In genomic region chr7:149458235-149458634, GRCh38 we compare ENCODE assay signal across 11 cellular contexts. TPM values are rescaled to one million over a fixed set of nuclear protein-coding genes. Genes with fewer than 3 reads are reported as not detected.
DNase-seq lines count a peak whose midpoint lies in the region; ATAC-seq and TF ChIP-seq lines count a peak whose summit lies in the region.
"Had no signal": no experiment of that assay in that cellular context is flagged by ENCODE, and none has a peak within 500 bp of the region (broad histone marks: within the 10 kb centered on the region; RNA-seq: fewer than 3 reads in every experiment).

No MANE protein-coding gene starts in this region.

- no peaks in the 10 kb centered on the region for H3K4me1 ChIP-seq in breast epithelium

- POLR2A ChIA-PET in MCF 10A (lab: Yijun Ruan, JAX), result interaction anchor here (1.1 to 2.5 kb wide), 2 partner anchors 38 to 197 kb away, joined by 6 to 7 read pairs; partner anchors contain the start of gene ZNF783

- no peak for TF ChIP-seq POLR2A in breast epithelium (IDR thresholded peaks at IDR 0.05)

- peaks cover 42% of the 10 kb centered on the region for H3K36me3 Mint-ChIP-seq in MCF 10A (ENCODE audit: insufficient read depth, unreplicated experiment)
- peaks cover 5% of the 10 kb centered on the region for H3K36me3 Mint-ChIP-seq in T-helper 17 cell (ENCODE audit: low read depth)
- peaks cover 0 to 14% (median 6%) of the 10 kb centered on the region in 3 donors for H3K36me3 Mint-ChIP-seq in immature natural killer cell
- H3K36me3 Mint-ChIP-seq in type B pancreatic cell, result peaks cover 7% of the 10 kb centered on the region

- H3K9me3 ChIP-seq in breast epithelium, result no peaks in the 10 kb centered on the region
- no peaks in the 10 kb centered on the region for H3K9me3 ChIP-seq in T-helper 17 cell (ENCODE audit: control insufficient read depth, low read length, poor library complexity, severe bottlenecking)
- H3K9me3 ChIP-seq: thyroid gland had no signal

- CTCF ChIA-PET in MCF 10A (lab: Yijun Ruan, JAX), result interaction anchor here (0.6 to 1.7 kb wide), 6 partner anchors 15 to 278 kb away, joined by 3 to 9 read pairs (median 3); no protein-coding TSS in a partner anchor

- ATAC-seq in T-helper 17 cell, result no peak
- ATAC-seq in HG03196 (IDR thresholded peaks at IDR 0.05; ENCODE audit: unreplicated experiment), result no peak

- no peak overlapping the region for H3K27ac ChIP-seq in breast epithelium
- H3K27ac ChIP-seq: C4-2B, thyroid gland had no signal

- peak overlapping the region; percentile 63 for H3K4me3 Mint-ChIP-seq in MCF 10A (ENCODE audit: unreplicated experiment)
- H3K4me3 Mint-ChIP-seq in T-helper 17 cell, result peak overlapping the region; percentile 76
- peak overlapping the region; percentile 73 to 84 (median 80) for H3K4me3 Mint-ChIP-seq in immature natural killer cell
- H3K4me3 Mint-ChIP-seq in type B pancreatic cell, result peak overlapping the region; percentile 81

- no peaks in the 10 kb centered on the region for H3K27me3 ChIP-seq in breast epithelium
- H3K27me3 ChIP-seq: thyroid gland had no signal

- H3K4me3 ChIP-seq in breast epithelium, result no peak overlapping the region
- H3K4me3 ChIP-seq: thyroid gland had no signal

- DNase-seq in MCF 10A (ENCODE audit: unreplicated experiment), result no peak
- DNase-seq in breast epithelium (ENCODE audit: low spot score in 2 of 2), result no peak
- DNase-seq in T-helper 17 cell, result no peak
- no peak for DNase-seq in immature natural killer cell
- DNase-seq in type B pancreatic cell (ENCODE audit: extremely low spot score, unreplicated experiment), result peak; percentile 36
- DNase-seq in kidney glomerular epithelial cell (lab: John Stamatoyannopoulos, UW), result no peak
- no peak for DNase-seq in stimulated activated naive CD4-positive, alpha-beta T cell treated with Interleukin-2 at 50 U/mL for 16 hours (lab: John Stamatoyannopoulos, UW)
- DNase-seq: KBM-7, thyroid gland had no signal

- no peaks in the 10 kb centered on the region for H3K9me3 Mint-ChIP-seq in MCF 10A (ENCODE audit: unreplicated experiment)
- no peaks in the 10 kb centered on the region for H3K9me3 Mint-ChIP-seq in immature natural killer cell
- no peaks in the 10 kb centered on the region for H3K9me3 Mint-ChIP-seq in type B pancreatic cell

- H3K36me3 ChIP-seq in breast epithelium, result no peaks in the 10 kb centered on the region

- no TSS peak for BruUV-seq in MCF 10A (replicated peaks; lab: Mats Ljungman, UMichigan)

- H3K27ac Mint-ChIP-seq in MCF 10A (ENCODE audit: low read depth, unreplicated experiment), result peak overlapping the region; percentile 23
- no peak overlapping the region for H3K27ac Mint-ChIP-seq in T-helper 17 cell
- peak overlapping the region in 3 of 6 donors; percentile 53 to 75 (median 58) for H3K27ac Mint-ChIP-seq in immature natural killer cell
- peak overlapping the region; percentile 70 for H3K27ac Mint-ChIP-seq in type B pancreatic cell

- intact Hi-C loops in MCF 10A (cut with micrococcal nuclease) (no loop called here), breast epithelium (cut with DNase I; ENCODE audit: low total_unique reads) (no loop called here)

- TF ChIP-seq CTCF in MCF 10A (IDR thresholded peaks at IDR 0.05; ENCODE audit: unreplicated experiment), result no peak
- TF ChIP-seq CTCF in breast epithelium (IDR thresholded peaks at IDR 0.05), result no peak
- TF ChIP-seq CTCF in type B pancreatic cell (conservative IDR thresholded peaks at IDR 0.05), result no peak

- H3K4me1 Mint-ChIP-seq in MCF 10A (ENCODE audit: insufficient read depth, unreplicated experiment) (peaks cover 16% of the 10 kb centered on the region), T-helper 17 cell (peaks cover 25% of the 10 kb centered on the region), immature natural killer cell (peaks cover 25 to 45% of the 10 kb centered on the region in 2 donors), type B pancreatic cell (ENCODE audit: unreplicated experiment) (peaks cover 22% of the 10 kb centered on the region)

- H3K27me3 Mint-ChIP-seq in MCF 10A (ENCODE audit: insufficient read depth, unreplicated experiment) (no peaks in the 10 kb centered on the region), T-helper 17 cell (no peaks in the 10 kb centered on the region), immature natural killer cell (ENCODE audit: low read depth in 3 of 3) (peaks cover 0 to 2% (median 0%) of the 10 kb centered on the region in 3 donors), type B pancreatic cell (peaks cover 5% of the 10 kb centered on the region)

RNA-seq across cellular contexts. Expression of gene ZNF777, which starts 2.6 kb away (rescaled TPM):
- total RNA-seq in MCF 10A (2022), result 19.5 and 22.9 TPM in 2 replicates
- total RNA-seq in breast epithelium, result 1 to 10 TPM; 5.1 to 8.5 (median 8.2) TPM
- total RNA-seq in T-helper 17 cell, result 10 to 100 TPM; 12.7 to 16.5 TPM
- polyA plus RNA-seq in immature natural killer cell, result 1 to 10 TPM in 1 of 3 donors, under 1 TPM in 2; 0.05 to 2.2 (median 0.70) TPM
- total RNA-seq in type B pancreatic cell (ENCODE audit: low replicate concordance), result 17.4 and 17.6 TPM in 2 replicates

RNA-seq across cellular contexts. Expression of gene ZNF746, which starts 39.4 kb away (rescaled TPM):
- total RNA-seq in MCF 10A (2022) (22.0 and 23.7 TPM in 2 replicates), breast epithelium (10 to 100 TPM; 23.5 to 27.5 (median 23.7) TPM), T-helper 17 cell (10 to 100 TPM; 28.1 to 29.2 TPM), type B pancreatic cell (ENCODE audit: low replicate concordance) (20.2 and 20.4 TPM in 2 replicates)
- polyA plus RNA-seq in immature natural killer cell, result 10 to 100 TPM in 1 of 3 donors, 1 to 10 TPM in 2; 5.4 to 13.1 (median 6.3) TPM
